In the genomic region with DNA sequence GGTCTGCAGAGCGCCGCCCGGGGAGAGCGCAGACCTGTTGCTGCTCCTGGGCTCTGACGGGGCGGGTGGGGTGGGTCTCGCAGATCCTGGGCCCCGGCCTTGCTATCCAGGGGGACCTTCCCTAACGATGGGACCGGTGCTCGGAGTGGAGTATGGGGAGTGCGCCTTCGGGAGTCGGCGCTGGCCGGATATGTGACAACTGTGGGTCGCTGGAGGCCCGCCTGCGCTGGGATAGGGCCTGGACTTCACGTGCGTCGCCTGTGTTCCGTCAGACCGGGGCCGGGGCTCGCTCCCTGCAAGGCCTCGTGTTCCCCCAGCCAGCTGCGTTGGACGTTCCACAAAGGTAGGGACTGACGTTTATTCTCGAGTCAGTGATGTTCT, we compare ENCODE assay signal across 8 cellular contexts. TPM values are rescaled to one million over a fixed set of nuclear protein-coding genes. Genes with fewer than 3 reads are reported as not detected.
DNase-seq lines count a peak whose midpoint lies in the region; ATAC-seq and TF ChIP-seq lines count a peak whose summit lies in the region.

No MANE protein-coding gene starts in this region.

- H3K9ac ChIP-seq in SK-N-MC (ENCODE audit: insufficient read length): no peak overlapping the region

- H3K4me1 ChIP-seq in effector memory CD4-positive, alpha-beta T cell (ENCODE audit: control insufficient read depth, insufficient read depth, low read length, poor library complexity, severe bottlenecking): peaks cover 20% of the 10 kb centered on the region
- peaks cover 11% of the 10 kb centered on the region for H3K4me1 ChIP-seq in mesodermal cell (ENCODE audit: control insufficient read depth, insufficient read depth, low read length, poor library complexity, severe bottlenecking)
- peaks cover 5 to 26% of the 10 kb centered on the region in 2 donors for H3K4me1 ChIP-seq in thoracic aorta (ENCODE audit: control insufficient read depth in 1 of 2, low read depth in 2 of 2)

- ATAC-seq in GM21529 (IDR thresholded peaks at IDR 0.05; ENCODE audit: unreplicated experiment): peak; percentile 10
- no peak for ATAC-seq in thoracic aorta (ENCODE audit: insufficient number of reproducible peaks, low FRiP score, low read depth)
- ATAC-seq in GM21515 (IDR thresholded peaks at IDR 0.05; ENCODE audit: unreplicated experiment): no peak
- no peak for ATAC-seq in HG03521 (IDR thresholded peaks at IDR 0.05; ENCODE audit: unreplicated experiment)

- peak overlapping the region; percentile 83 for H3K4me3 ChIP-seq in SK-N-MC
- peak overlapping the region; percentile 70 for H3K4me3 ChIP-seq in effector memory CD4-positive, alpha-beta T cell (ENCODE audit: insufficient read depth, low read depth, low read length, poor library complexity, severe bottlenecking)
- peak overlapping the region; percentile 59 for H3K4me3 ChIP-seq in mesodermal cell (ENCODE audit: extremely low read depth, insufficient read depth, low read length, poor library complexity, severe bottlenecking)
- H3K4me3 ChIP-seq in thoracic aorta: peak overlapping the region; percentile 80

- no peak for TF ChIP-seq CTCF in thoracic aorta (IDR thresholded peaks at IDR 0.05)

- H3K27ac ChIP-seq in SK-N-MC: no peak overlapping the region
- H3K27ac ChIP-seq in effector memory CD4-positive, alpha-beta T cell (ENCODE audit: insufficient read depth, low read length, poor library complexity, severe bottlenecking): peak overlapping the region; percentile 70
- H3K27ac ChIP-seq in mesodermal cell (ENCODE audit: low read depth, low read length, severe bottlenecking): no peak overlapping the region
- peak overlapping the region in 1 of 2 donors; percentile 88 for H3K27ac ChIP-seq in thoracic aorta

- H3K27me3 ChIP-seq in effector memory CD4-positive, alpha-beta T cell (replicated peaks; ENCODE audit: control insufficient read depth, insufficient read depth, low read length, poor library complexity, severe bottlenecking): no peaks in the 10 kb centered on the region
- no peaks in the 10 kb centered on the region for H3K27me3 ChIP-seq in thoracic aorta (replicated peaks; ENCODE audit: insufficient read depth)

- WGBS in mesodermal cell (ENCODE audit: insufficient coverage in 2 of 2), 2 experiments: 0% methylated on average over 2 to 7 of the region's 31 CpGs

- H3K36me3 ChIP-seq in SK-N-MC (ENCODE audit: insufficient read depth, low read length) (no peaks in the 10 kb centered on the region; the same call in 1 of the 2 replicates), mesodermal cell (ENCODE audit: control insufficient read depth, insufficient read depth, low read length) (peaks cover 6% of the 10 kb centered on the region), thoracic aorta (no peaks in the 10 kb centered on the region)
- H3K36me3 ChIP-seq in effector memory CD4-positive, alpha-beta T cell (ENCODE audit: control insufficient read depth, insufficient read depth, low read length): no peaks in the 10 kb centered on the region

- H3K9me3 ChIP-seq in SK-N-MC (ENCODE audit: low read depth, low read length) (no peaks in the 10 kb centered on the region), mesodermal cell (ENCODE audit: control insufficient read depth, low read length) (no peaks in the 10 kb centered on the region), thoracic aorta (no peaks in the 10 kb centered on the region)
- H3K9me3 ChIP-seq in effector memory CD4-positive, alpha-beta T cell (ENCODE audit: control insufficient read depth, low read length): no peaks in the 10 kb centered on the region

- DNase-seq in Ammon's horn (ENCODE audit: low spot score): peak; percentile 19
- no peak for DNase-seq in SK-N-MC (ENCODE audit: low read depth, low spot score)
- DNase-seq in effector memory CD4-positive, alpha-beta T cell: no peak
- DNase-seq in thoracic aorta (ENCODE audit: low spot score): no peak

RNA-seq across cellular contexts. Expression of a gene that starts 1.2 kb away (rescaled TPM):
- polyA plus RNA-seq in mesodermal cell (2013, experiment 1 of 2): 20.9 TPM
- 20.5 TPM for polyA plus RNA-seq in mesodermal cell (2013, experiment 2 of 2)
- 10 to 100 TPM; 37.9 to 39.7 TPM for total RNA-seq in thoracic aorta
